14 cellular contexts compared by ENCODE assay signal in the genomic region with DNA sequence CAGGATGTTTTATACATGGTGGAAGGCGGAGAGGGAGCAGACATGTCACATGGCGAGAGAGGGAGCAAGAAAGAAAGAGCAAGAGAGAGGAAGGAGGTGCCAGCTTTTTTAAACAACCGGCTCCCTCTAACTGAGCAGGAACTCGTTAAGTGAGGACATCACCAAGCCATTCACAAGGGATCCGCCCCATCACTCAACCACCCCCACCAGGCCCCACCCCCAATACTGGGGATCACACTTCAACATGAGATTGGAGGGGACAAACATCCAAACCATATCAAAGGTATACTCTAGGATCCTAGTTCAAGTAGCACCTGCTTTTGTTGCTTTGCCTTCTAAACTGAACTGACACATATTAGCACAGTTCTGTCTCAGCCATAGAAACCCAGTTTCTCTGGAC.
A peak's percentile ranks its signal among the peaks of the same experiment; 100 is the strongest.
DNase-seq lines count a peak whose midpoint lies in the region; ATAC-seq and TF ChIP-seq lines count a peak whose summit lies in the region.
"Had no signal": no experiment of that assay in that cellular context is flagged by ENCODE, and none has a peak within 500 bp of the region (broad histone marks: within the 10 kb centered on the region; RNA-seq: fewer than 3 reads in every experiment).

No MANE protein-coding gene starts in this region.

- peaks cover 20% of the 10 kb centered on the region for H3K4me1 Mint-ChIP-seq in T-helper 1 cell treated with Interleukin-12 subunit alpha and Interleukin-12 subunit beta and Interleukin-4 antibody, amounts not matched to agents 30 μg/mL and 1 μg/mL, for 36 hours (ENCODE audit: low read depth)
- peaks cover 95% of the 10 kb centered on the region for H3K4me1 Mint-ChIP-seq in HFFc6 (ENCODE audit: low read depth)
- H3K4me1 Mint-ChIP-seq in activated naive CD8-positive, alpha-beta T cell treated with anti-CD3 and anti-CD28 coated beads, Interleukin-2, amount 50 U/mL, for 24 hours: peaks cover 22% of the 10 kb centered on the region
- peaks cover 19 to 46% (median 40%) of the 10 kb centered on the region in 7 donors for H3K4me1 Mint-ChIP-seq in naive thymus-derived CD4-positive, alpha-beta T cell

- no peaks in the 10 kb centered on the region for H3K9me3 Mint-ChIP-seq in T-helper 1 cell treated with Interleukin-12 subunit alpha and Interleukin-12 subunit beta and Interleukin-4 antibody, amounts not matched to agents 30 μg/mL and 1 μg/mL, for 36 hours
- H3K9me3 Mint-ChIP-seq in HFFc6: peaks cover 24% of the 10 kb centered on the region
- H3K9me3 Mint-ChIP-seq in activated naive CD8-positive, alpha-beta T cell treated with anti-CD3 and anti-CD28 coated beads, Interleukin-2, amount 50 U/mL, for 24 hours: no peaks in the 10 kb centered on the region
- H3K9me3 Mint-ChIP-seq in naive thymus-derived CD4-positive, alpha-beta T cell: peaks cover 0 to 2% (median 0%) of the 10 kb centered on the region in 11 donors
- H3K9me3 Mint-ChIP-seq: naive B cell had no signal

- CTCF ChIA-PET in naive thymus-derived CD4-positive, alpha-beta T cell (lab: Charles Lee): interaction anchor here (0.6 to 0.8 kb wide), 2 partner anchors 198 to 231 kb away, joined by 3 read pairs; no protein-coding TSS in a partner anchor

- H3K36me3 ChIP-seq in naive thymus-derived CD4-positive, alpha-beta T cell (ENCODE audit: control insufficient read depth in 2 of 3, insufficient read depth in 3 of 3, low read length in 3 of 3): peaks cover 0 to 49% (median 8%) of the 10 kb centered on the region in 3 experiments
- H3K36me3 ChIP-seq: WERI-Rb-1 had no signal

- peaks cover 4 to 6% of the 10 kb centered on the region in 2 donors for H3K4me1 ChIP-seq in naive thymus-derived CD4-positive, alpha-beta T cell (ENCODE audit: control insufficient read depth in 2 of 2, insufficient read depth in 2 of 2, low read length in 2 of 2)

- H3K27ac ChIP-seq in naive thymus-derived CD4-positive, alpha-beta T cell (ENCODE audit: low read depth, low read length): no peak overlapping the region
- H3K27ac ChIP-seq: 22Rv1, WERI-Rb-1 had no signal

- H3K4me3 ChIP-seq in naive thymus-derived CD4-positive, alpha-beta T cell (ENCODE audit: low read length): no peak overlapping the region
- H3K4me3 ChIP-seq: left ventricle myocardium inferior had no signal

- TF ChIP-seq CTCF in HFFc6 (IDR thresholded peaks at IDR 0.05): no peak

- H3K9me3 ChIP-seq in naive thymus-derived CD4-positive, alpha-beta T cell (ENCODE audit: control insufficient read depth in 2 of 3, low read length in 3 of 3): no peaks in the 10 kb centered on the region
- H3K9me3 ChIP-seq: left ventricle myocardium inferior had no signal

- no peaks in the 10 kb centered on the region for H3K27me3 Mint-ChIP-seq in T-helper 1 cell treated with Interleukin-12 subunit alpha and Interleukin-12 subunit beta and Interleukin-4 antibody, amounts not matched to agents 30 μg/mL and 1 μg/mL, for 36 hours (ENCODE audit: low read depth)
- H3K27me3 Mint-ChIP-seq in HFFc6 (ENCODE audit: insufficient read depth): peaks cover 86% of the 10 kb centered on the region
- no peaks in the 10 kb centered on the region for H3K27me3 Mint-ChIP-seq in activated naive CD8-positive, alpha-beta T cell treated with anti-CD3 and anti-CD28 coated beads, Interleukin-2, amount 50 U/mL, for 24 hours
- H3K27me3 Mint-ChIP-seq in naive thymus-derived CD4-positive, alpha-beta T cell: no peaks in the 10 kb centered on the region
- H3K27me3 Mint-ChIP-seq: naive B cell had no signal

- no peaks in the 10 kb centered on the region for H3K27me3 ChIP-seq in naive thymus-derived CD4-positive, alpha-beta T cell (ENCODE audit: control insufficient read depth in 2 of 2, insufficient read depth in 2 of 2, low read length in 2 of 2)

- peaks cover 57% of the 10 kb centered on the region for H3K36me3 Mint-ChIP-seq in T-helper 1 cell treated with Interleukin-12 subunit alpha and Interleukin-12 subunit beta and Interleukin-4 antibody, amounts not matched to agents 30 μg/mL and 1 μg/mL, for 36 hours (ENCODE audit: low read depth)
- H3K36me3 Mint-ChIP-seq in HFFc6 (ENCODE audit: low read depth): peaks cover 88% of the 10 kb centered on the region
- H3K36me3 Mint-ChIP-seq in activated naive CD8-positive, alpha-beta T cell treated with anti-CD3 and anti-CD28 coated beads, Interleukin-2, amount 50 U/mL, for 24 hours (ENCODE audit: low read depth): peaks cover 64% of the 10 kb centered on the region
- H3K36me3 Mint-ChIP-seq in naive thymus-derived CD4-positive, alpha-beta T cell: peaks cover 16 to 40% (median 36%) of the 10 kb centered on the region in 5 donors

- intact Hi-C loops in naive thymus-derived CD4-positive, alpha-beta T cell (cut with micrococcal nuclease): loop anchor here (1.0 to 5.0 kb wide), 5 partner anchors 131 to 637 kb away; no protein-coding TSS in a partner anchor

- POLR2A ChIA-PET in naive thymus-derived CD4-positive, alpha-beta T cell (lab: Charles Lee): no interaction called here

- ATAC-seq in activated naive CD8-positive, alpha-beta T cell treated with anti-CD3 and anti-CD28 coated beads, Interleukin-2, amount 50 U/mL, for 24 hours: no peak
- no peak for ATAC-seq in naive thymus-derived CD4-positive, alpha-beta T cell
- ATAC-seq in HG03342 (IDR thresholded peaks at IDR 0.05; ENCODE audit: unreplicated experiment): no peak

- H3K27ac Mint-ChIP-seq in T-helper 1 cell treated with Interleukin-12 subunit alpha and Interleukin-12 subunit beta and Interleukin-4 antibody, amounts not matched to agents 30 μg/mL and 1 μg/mL, for 36 hours: peak overlapping the region; percentile 34
- peak overlapping the region; percentile 93 for H3K27ac Mint-ChIP-seq in HFFc6
- peak overlapping the region; percentile 34 for H3K27ac Mint-ChIP-seq in activated naive CD8-positive, alpha-beta T cell treated with anti-CD3 and anti-CD28 coated beads, Interleukin-2, amount 50 U/mL, for 24 hours
- H3K27ac Mint-ChIP-seq in naive thymus-derived CD4-positive, alpha-beta T cell: peak overlapping the region in 7 of 9 donors; percentile 34 to 78 (median 43)

- H3K4me3 Mint-ChIP-seq in T-helper 1 cell treated with Interleukin-12 subunit alpha and Interleukin-12 subunit beta and Interleukin-4 antibody, amounts not matched to agents 30 μg/mL and 1 μg/mL, for 36 hours: no peak overlapping the region
- peak overlapping the region; percentile 74 for H3K4me3 Mint-ChIP-seq in HFFc6
- no peak overlapping the region for H3K4me3 Mint-ChIP-seq in activated naive CD8-positive, alpha-beta T cell treated with anti-CD3 and anti-CD28 coated beads, Interleukin-2, amount 50 U/mL, for 24 hours
- no peak overlapping the region for H3K4me3 Mint-ChIP-seq in naive thymus-derived CD4-positive, alpha-beta T cell
- H3K4me3 Mint-ChIP-seq: naive B cell had no signal

- no peak for DNase-seq in T-helper 1 cell
- no peak for DNase-seq in HFFc6
- no peak for DNase-seq in activated naive CD8-positive, alpha-beta T cell treated with anti-CD3 and anti-CD28 coated beads, Interleukin-2, amount 50 U/mL, for 24 hours
- DNase-seq in naive thymus-derived CD4-positive, alpha-beta T cell: no peak
- DNase-seq in NCI-H774 (lab: John Stamatoyannopoulos, UW): no peak
- no peak for DNase-seq in EL
- DNase-seq: activated CD8-positive, alpha-beta memory T cell treated with anti-CD3 and anti-CD28 coated beads, Interleukin-2, amount 50 U/mL, for 48 hours; Kasumi-1 had no signal

Comparison
In these comparisons a context has a peak if more than half of its experiments do, and no peak if none do; other contexts are left out.
1. H3K27ac Mint-ChIP-seq: peak in every context shown above with its lines; median percentile 93 in HFFc6; 43 in naive thymus-derived CD4-positive, alpha-beta T cell; 34 in T-helper 1 cell treated with Interleukin-12 subunit alpha and Interleukin-12 subunit beta and Interleukin-4 antibody, amounts not matched to agents 30 μg/mL and 1 μg/mL, for 36 hours; 34 in activated naive CD8-positive, alpha-beta T cell treated with anti-CD3 and anti-CD28 coated beads, Interleukin-2, amount 50 U/mL, for 24 hours.